In genomic region chr14:44898547-44898946, GRCh38 we compare ENCODE assay signal across 1 cellular context.
TF ChIP-seq lines count a peak whose summit lies in the region.

No MANE protein-coding gene starts in this region.

TF ChIP-seq in IMR-90, 13 proteins besides CTCF, POLR2A, EP300 and RAD21 (continued from another document):
- TF ChIP-seq MAFK (IDR thresholded peaks at IDR 0.05; ENCODE audit: low read depth, low read length), result no peak
- TF ChIP-seq, protein P1, sequence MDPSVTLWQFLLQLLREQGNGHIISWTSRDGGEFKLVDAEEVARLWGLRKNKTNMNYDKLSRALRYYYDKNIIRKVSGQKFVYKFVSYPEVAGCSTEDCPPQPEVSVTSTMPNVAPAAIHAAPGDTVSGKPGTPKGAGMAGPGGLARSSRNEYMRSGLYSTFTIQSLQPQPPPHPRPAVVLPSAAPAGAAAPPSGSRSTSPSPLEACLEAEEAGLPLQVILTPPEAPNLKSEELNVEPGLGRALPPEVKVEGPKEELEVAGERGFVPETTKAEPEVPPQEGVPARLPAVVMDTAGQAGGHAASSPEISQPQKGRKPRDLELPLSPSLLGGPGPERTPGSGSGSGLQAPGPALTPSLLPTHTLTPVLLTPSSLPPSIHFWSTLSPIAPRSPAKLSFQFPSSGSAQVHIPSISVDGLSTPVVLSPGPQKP (IDR thresholded peaks at IDR 0.05; ENCODE audit: borderline replicate concordance, low read depth, low read length), result no peak
